ENCODE assay signal across 1 cellular context in the genomic region with DNA sequence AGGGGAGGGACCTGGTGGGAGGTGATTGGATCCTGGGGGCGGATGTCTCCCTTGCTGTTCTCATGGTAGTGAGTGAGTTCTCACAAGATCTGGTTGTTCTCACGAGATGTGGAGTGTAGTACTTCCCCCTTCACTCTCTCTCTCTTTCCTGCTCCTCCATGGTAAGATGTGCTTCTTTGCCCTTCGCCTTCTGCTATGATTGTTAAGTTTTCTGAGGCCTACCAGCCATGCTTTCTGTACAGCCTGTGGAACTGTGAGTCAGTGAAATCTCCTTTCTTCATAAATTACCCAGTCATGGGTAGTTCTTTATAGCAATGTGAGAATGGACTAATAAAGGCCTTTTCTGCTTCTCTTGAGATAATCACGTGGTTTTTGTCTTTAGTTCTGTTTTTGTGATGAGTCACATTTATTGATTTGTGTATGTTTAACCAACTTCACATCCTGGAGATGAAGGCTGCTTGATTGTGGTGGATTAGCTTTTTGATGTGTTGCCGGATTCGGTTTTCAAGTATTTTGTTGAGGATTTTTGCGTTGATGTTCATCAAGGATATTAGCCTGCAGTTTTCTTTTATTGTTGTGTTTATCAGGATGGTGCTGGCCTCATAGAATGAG.
TF ChIP-seq lines count a peak whose summit lies in the region.

No MANE protein-coding gene starts in this region.

TF ChIP-seq in HepG2, 621 proteins besides CTCF, POLR2A, EP300 and RAD21 (continued from another document and continues in another):
- TF ChIP-seq, protein P1, sequence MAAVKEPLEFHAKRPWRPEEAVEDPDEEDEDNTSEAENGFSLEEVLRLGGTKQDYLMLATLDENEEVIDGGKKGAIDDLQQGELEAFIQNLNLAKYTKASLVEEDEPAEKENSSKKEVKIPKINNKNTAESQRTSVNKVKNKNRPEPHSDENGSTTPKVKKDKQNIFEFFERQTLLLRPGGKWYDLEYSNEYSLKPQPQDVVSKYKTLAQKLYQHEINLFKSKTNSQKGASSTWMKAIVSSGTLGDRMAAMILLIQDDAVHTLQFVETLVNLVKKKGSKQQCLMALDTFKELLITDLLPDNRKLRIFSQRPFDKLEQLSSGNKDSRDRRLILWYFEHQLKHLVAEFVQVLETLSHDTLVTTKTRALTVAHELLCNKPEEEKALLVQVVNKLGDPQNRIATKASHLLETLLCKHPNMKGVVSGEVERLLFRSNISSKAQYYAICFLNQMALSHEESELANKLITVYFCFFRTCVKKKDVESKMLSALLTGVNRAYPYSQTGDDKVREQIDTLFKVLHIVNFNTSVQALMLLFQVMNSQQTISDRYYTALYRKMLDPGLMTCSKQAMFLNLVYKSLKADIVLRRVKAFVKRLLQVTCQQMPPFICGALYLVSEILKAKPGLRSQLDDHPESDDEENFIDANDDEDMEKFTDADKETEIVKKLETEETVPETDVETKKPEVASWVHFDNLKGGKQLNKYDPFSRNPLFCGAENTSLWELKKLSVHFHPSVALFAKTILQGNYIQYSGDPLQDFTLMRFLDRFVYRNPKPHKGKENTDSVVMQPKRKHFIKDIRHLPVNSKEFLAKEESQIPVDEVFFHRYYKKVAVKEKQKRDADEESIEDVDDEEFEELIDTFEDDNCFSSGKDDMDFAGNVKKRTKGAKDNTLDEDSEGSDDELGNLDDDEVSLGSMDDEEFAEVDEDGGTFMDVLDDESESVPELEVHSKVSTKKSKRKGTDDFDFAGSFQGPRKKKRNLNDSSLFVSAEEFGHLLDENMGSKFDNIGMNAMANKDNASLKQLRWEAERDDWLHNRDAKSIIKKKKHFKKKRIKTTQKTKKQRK (IDR thresholded peaks at IDR 0.05; ENCODE audit: low read length) = no peak
- TF ChIP-seq, protein P2, sequence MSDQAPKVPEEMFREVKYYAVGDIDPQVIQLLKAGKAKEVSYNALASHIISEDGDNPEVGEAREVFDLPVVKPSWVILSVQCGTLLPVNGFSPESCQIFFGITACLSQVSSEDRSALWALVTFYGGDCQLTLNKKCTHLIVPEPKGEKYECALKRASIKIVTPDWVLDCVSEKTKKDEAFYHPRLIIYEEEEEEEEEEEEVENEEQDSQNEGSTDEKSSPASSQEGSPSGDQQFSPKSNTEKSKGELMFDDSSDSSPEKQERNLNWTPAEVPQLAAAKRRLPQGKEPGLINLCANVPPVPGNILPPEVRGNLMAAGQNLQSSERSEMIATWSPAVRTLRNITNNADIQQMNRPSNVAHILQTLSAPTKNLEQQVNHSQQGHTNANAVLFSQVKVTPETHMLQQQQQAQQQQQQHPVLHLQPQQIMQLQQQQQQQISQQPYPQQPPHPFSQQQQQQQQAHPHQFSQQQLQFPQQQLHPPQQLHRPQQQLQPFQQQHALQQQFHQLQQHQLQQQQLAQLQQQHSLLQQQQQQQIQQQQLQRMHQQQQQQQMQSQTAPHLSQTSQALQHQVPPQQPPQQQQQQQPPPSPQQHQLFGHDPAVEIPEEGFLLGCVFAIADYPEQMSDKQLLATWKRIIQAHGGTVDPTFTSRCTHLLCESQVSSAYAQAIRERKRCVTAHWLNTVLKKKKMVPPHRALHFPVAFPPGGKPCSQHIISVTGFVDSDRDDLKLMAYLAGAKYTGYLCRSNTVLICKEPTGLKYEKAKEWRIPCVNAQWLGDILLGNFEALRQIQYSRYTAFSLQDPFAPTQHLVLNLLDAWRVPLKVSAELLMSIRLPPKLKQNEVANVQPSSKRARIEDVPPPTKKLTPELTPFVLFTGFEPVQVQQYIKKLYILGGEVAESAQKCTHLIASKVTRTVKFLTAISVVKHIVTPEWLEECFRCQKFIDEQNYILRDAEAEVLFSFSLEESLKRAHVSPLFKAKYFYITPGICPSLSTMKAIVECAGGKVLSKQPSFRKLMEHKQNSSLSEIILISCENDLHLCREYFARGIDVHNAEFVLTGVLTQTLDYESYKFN (CRISPR knock-in tag; conservative IDR thresholded peaks at IDR 0.05) = 0 out of 2 replicates have a peak, but pooled peaks have one; percentile 31
- TF ChIP-seq GABPA (IDR thresholded peaks at IDR 0.05; ENCODE audit: low read depth, low read length) (no peak), GABPA (CRISPR knock-in tag; IDR thresholded peaks at IDR 0.05; ENCODE audit: low read depth) (no peak), KMT2A (CRISPR knock-in tag; IDR thresholded peaks at IDR 0.05) (no peak), GATAD2A (CRISPR knock-in tag; IDR thresholded peaks at IDR 0.05) (0 out of 2 replicates have a peak, but pooled peaks have one; percentile 34), TARDBP (CRISPR knock-in tag; IDR thresholded peaks at IDR 0.05) (no peak), SAP130 (CRISPR knock-in tag; IDR thresholded peaks at IDR 0.05; ENCODE audit: low read depth) (0 out of 2 replicates have a peak, but pooled peaks have one; percentile 25), ONECUT2 (CRISPR knock-in tag; IDR thresholded peaks at IDR 0.05) (peak; percentile 83), RAD51 (IDR thresholded peaks at IDR 0.05; ENCODE audit: borderline replicate concordance) (peak; percentile 75; the same call in 1 of the 2 replicates), SOX5 (CRISPR knock-in tag; IDR thresholded peaks at IDR 0.05; ENCODE audit: borderline replicate concordance) (peak; percentile 36; the same call in 1 of the 2 replicates), ZSCAN12 (CRISPR knock-in tag; IDR thresholded peaks at IDR 0.05) (no peak), HMG20A (CRISPR knock-in tag; IDR thresholded peaks at IDR 0.05; ENCODE audit: borderline replicate concordance) (no peak), CAMTA2 (CRISPR knock-in tag; IDR thresholded peaks at IDR 0.05; ENCODE audit: borderline replicate concordance) (no peak), MAFF (IDR thresholded peaks at IDR 0.05; ENCODE audit: low read depth, low read length) (0 out of 2 replicates have a peak, but pooled peaks have one; percentile 29), ZNF761 (CRISPR knock-in tag; conservative IDR thresholded peaks at IDR 0.05) (no peak), JUND (CRISPR knock-in tag; IDR thresholded peaks at IDR 0.05) (peak; percentile 34; the same call in 1 of the 2 replicates), ZNF468 (CRISPR knock-in tag; IDR thresholded peaks at IDR 0.05) (no peak), NKX3-1 (CRISPR knock-in tag; IDR thresholded peaks at IDR 0.05) (no peak), FOXM1 (CRISPR knock-in tag; IDR thresholded peaks at IDR 0.05) (no peak), ZBTB20 (CRISPR knock-in tag; IDR thresholded peaks at IDR 0.05; ENCODE audit: borderline replicate concordance, low read depth) (no peak), ZNF878 (CRISPR knock-in tag; IDR thresholded peaks at IDR 0.05) (no peak), JUNB (CRISPR knock-in tag; IDR thresholded peaks at IDR 0.05; ENCODE audit: borderline replicate concordance) (peak; percentile 70; the same call in 1 of the 2 replicates), MTF2 (CRISPR knock-in tag; IDR thresholded peaks at IDR 0.05; ENCODE audit: borderline replicate concordance) (no peak)
- TF ChIP-seq, protein P3, sequence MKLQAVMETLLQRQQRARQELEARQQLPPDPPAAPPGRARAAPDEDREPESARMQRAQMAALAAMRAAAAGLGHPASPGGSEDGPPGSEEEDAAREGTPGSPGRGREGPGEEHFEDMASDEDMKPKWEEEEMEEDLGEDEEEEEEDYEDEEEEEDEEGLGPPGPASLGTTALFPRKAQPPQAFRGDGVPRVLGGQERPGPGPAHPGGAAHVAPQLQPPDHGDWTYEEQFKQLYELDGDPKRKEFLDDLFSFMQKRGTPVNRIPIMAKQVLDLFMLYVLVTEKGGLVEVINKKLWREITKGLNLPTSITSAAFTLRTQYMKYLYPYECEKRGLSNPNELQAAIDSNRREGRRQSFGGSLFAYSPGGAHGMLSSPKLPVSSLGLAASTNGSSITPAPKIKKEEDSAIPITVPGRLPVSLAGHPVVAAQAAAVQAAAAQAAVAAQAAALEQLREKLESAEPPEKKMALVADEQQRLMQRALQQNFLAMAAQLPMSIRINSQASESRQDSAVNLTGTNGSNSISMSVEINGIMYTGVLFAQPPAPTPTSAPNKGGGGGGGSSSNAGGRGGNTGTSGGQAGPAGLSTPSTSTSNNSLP (IDR thresholded peaks at IDR 0.05; ENCODE audit: low read depth, low read length) = peak; percentile 69
- TF ChIP-seq, protein P4, sequence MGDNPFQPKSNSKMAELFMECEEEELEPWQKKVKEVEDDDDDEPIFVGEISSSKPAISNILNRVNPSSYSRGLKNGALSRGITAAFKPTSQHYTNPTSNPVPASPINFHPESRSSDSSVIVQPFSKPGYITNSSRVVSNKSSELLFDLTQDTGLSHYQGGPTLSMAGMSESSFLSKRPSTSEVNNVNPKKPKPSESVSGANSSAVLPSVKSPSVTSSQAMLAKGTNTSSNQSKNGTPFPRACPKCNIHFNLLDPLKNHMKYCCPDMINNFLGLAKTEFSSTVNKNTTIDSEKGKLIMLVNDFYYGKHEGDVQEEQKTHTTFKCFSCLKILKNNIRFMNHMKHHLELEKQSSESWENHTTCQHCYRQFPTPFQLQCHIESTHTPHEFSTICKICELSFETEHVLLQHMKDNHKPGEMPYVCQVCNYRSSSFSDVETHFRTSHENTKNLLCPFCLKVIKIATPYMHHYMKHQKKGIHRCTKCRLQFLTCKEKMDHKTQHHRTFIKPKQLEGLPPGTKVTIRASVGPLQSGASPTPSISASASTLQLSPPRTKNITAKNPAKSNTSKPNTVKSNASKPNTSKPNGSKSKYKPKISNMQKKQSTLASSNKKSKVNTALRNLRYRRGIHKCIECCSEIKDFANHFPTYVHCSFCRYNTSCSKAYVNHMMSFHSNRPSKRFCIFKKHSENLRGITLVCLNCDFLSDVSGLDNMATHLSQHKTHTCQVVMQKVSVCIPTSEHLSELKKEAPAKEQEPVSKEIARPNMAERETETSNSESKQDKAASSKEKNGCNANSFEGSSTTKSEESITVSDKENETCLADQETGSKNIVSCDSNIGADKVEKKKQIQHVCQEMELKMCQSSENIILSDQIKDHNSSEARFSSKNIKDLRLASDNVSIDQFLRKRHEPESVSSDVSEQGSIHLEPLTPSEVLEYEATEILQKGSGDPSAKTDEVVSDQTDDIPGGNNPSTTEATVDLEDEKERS (CRISPR knock-in tag; IDR thresholded peaks at IDR 0.05) = no peak
- TF ChIP-seq, protein P5, sequence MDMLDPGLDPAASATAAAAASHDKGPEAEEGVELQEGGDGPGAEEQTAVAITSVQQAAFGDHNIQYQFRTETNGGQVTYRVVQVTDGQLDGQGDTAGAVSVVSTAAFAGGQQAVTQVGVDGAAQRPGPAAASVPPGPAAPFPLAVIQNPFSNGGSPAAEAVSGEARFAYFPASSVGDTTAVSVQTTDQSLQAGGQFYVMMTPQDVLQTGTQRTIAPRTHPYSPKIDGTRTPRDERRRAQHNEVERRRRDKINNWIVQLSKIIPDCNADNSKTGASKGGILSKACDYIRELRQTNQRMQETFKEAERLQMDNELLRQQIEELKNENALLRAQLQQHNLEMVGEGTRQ (IDR thresholded peaks at IDR 0.05; ENCODE audit: low read depth, low read length) = no peak
- TF ChIP-seq, protein P5 (CRISPR knock-in tag; IDR thresholded peaks at IDR 0.05; ENCODE audit: borderline replicate concordance) = peak; percentile 38; the same call in 1 of the 2 replicates
- TF ChIP-seq, protein P6, sequence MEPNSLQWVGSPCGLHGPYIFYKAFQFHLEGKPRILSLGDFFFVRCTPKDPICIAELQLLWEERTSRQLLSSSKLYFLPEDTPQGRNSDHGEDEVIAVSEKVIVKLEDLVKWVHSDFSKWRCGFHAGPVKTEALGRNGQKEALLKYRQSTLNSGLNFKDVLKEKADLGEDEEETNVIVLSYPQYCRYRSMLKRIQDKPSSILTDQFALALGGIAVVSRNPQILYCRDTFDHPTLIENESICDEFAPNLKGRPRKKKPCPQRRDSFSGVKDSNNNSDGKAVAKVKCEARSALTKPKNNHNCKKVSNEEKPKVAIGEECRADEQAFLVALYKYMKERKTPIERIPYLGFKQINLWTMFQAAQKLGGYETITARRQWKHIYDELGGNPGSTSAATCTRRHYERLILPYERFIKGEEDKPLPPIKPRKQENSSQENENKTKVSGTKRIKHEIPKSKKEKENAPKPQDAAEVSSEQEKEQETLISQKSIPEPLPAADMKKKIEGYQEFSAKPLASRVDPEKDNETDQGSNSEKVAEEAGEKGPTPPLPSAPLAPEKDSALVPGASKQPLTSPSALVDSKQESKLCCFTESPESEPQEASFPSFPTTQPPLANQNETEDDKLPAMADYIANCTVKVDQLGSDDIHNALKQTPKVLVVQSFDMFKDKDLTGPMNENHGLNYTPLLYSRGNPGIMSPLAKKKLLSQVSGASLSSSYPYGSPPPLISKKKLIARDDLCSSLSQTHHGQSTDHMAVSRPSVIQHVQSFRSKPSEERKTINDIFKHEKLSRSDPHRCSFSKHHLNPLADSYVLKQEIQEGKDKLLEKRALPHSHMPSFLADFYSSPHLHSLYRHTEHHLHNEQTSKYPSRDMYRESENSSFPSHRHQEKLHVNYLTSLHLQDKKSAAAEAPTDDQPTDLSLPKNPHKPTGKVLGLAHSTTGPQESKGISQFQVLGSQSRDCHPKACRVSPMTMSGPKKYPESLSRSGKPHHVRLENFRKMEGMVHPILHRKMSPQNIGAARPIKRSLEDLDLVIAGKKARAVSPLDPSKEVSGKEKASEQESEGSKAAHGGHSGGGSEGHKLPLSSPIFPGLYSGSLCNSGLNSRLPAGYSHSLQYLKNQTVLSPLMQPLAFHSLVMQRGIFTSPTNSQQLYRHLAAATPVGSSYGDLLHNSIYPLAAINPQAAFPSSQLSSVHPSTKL (CRISPR knock-in tag; IDR thresholded peaks at IDR 0.05) = peak; percentile 21; the same call in 1 of the 2 replicates
- TF ChIP-seq, protein P7, sequence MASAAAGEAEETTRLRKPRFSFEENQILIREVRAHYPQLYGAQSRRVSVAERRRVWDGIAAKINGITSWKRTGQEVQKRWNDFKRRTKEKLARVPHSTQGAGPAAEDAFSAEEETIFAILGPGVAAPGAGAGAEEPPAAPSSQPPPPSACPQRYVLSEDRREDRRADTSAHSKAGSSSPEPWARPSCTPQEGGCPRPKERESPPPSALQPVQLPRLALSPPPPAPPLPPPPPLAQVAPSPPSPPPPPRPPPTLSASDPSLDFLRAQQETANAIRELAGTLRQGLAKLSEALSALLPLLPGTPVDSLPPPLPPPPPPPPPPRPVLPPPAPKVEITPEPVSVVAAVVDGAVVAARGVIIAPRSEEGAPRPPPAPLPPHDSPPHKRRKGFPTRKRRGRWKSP (CRISPR knock-in tag; IDR thresholded peaks at IDR 0.05) = no peak
- TF ChIP-seq, protein P8, sequence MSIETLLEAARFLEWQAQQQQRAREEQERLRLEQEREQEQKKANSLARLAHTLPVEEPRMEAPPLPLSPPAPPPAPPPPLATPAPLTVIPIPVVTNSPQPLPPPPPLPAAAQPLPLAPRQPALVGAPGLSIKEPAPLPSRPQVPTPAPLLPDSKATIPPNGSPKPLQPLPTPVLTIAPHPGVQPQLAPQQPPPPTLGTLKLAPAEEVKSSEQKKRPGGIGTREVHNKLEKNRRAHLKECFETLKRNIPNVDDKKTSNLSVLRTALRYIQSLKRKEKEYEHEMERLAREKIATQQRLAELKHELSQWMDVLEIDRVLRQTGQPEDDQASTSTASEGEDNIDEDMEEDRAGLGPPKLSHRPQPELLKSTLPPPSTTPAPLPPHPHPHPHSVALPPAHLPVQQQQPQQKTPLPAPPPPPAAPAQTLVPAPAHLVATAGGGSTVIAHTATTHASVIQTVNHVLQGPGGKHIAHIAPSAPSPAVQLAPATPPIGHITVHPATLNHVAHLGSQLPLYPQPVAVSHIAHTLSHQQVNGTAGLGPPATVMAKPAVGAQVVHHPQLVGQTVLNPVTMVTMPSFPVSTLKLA (IDR thresholded peaks at IDR 0.05) = peak; percentile 16; the same call in 1 of the 2 replicates
